1 cellular context compared by ENCODE assay signal in genomic region chr2:61529944-61530343, GRCh38.
TF ChIP-seq lines count a peak whose summit lies in the region.

No MANE protein-coding gene starts in this region.

TF ChIP-seq in WTC11, 78 proteins besides CTCF, POLR2A, EP300 and RAD21 (continued from another document):
- TF ChIP-seq ATF2 (CRISPR knock-in tag; IDR thresholded peaks at IDR 0.05; ENCODE audit: borderline replicate concordance, low read depth), result no peak
- TF ChIP-seq MAX (CRISPR knock-in tag; IDR thresholded peaks at IDR 0.05), result no peak
- TF ChIP-seq CREB1 (CRISPR knock-in tag; IDR thresholded peaks at IDR 0.05), result no peak
- no peak for TF ChIP-seq SMAD4 (CRISPR knock-in tag; IDR thresholded peaks at IDR 0.05)
